1 cellular context compared by ENCODE assay signal in the genomic region with DNA sequence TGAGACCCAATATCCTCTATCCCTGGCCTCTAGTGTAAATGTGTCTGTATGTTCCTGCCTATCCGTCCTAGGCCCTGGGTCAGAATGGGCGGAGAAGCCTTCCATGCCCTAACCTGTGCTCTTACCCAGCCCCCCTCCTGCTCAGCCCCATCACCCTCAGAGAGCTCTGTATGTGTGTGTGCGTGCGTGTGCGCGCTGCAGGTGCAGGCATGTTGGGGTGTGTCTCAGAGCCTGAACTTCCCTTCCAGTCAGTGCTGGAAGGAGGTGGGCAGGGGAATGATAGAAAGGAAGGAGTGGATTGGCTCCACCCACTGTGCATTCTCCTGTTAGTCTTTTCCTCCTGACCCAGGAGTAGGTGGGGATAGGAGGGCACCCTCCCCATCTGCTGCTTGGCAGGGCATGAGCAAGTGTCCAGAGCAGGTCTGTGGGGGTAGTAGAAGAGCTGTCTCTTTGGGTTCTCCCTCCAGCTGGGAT.
TF ChIP-seq lines count a peak whose summit lies in the region.

No MANE protein-coding gene starts in this region.

TF ChIP-seq in HEK293, 187 proteins besides CTCF, POLR2A, EP300 and RAD21 (continued from another document):
- TF ChIP-seq, protein P1, sequence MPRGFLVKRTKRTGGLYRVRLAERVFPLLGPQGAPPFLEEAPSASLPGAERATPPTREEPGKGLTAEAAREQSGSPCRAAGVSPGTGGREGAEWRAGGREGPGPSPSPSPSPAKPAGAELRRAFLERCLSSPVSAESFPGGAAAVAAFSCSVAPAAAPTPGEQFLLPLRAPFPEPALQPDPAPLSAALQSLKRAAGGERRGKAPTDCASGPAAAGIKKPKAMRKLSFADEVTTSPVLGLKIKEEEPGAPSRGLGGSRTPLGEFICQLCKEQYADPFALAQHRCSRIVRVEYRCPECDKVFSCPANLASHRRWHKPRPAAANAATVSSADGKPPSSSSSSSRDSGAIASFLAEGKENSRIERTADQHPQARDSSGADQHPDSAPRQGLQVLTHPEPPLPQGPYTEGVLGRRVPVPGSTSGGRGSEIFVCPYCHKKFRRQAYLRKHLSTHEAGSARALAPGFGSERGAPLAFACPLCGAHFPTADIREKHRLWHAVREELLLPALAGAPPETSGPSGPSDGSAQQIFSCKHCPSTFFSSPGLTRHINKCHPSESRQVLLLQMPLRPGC (tag by site-specific recombination; IDR thresholded peaks at IDR 0.05), result no peak
- TF ChIP-seq ZNF658 (tag by site-specific recombination; IDR thresholded peaks at IDR 0.05) (no peak), ZBTB1 (tag by site-specific recombination; IDR thresholded peaks at IDR 0.05) (no peak), ZNF48 (tag by site-specific recombination; IDR thresholded peaks at IDR 0.05) (no peak), ZNF341 (tag by site-specific recombination; IDR thresholded peaks at IDR 0.05; ENCODE audit: low read depth) (0 out of 2 replicates have a peak, but pooled peaks have one; percentile 13), BCL6B (tag by site-specific recombination; IDR thresholded peaks at IDR 0.05) (no peak), ZBTB17 (tag by site-specific recombination; IDR thresholded peaks at IDR 0.05) (peak; percentile 47; the same call in 1 of the 2 replicates), ZXDB (tag by site-specific recombination; IDR thresholded peaks at IDR 0.05) (no peak), ZNF302 (tag by site-specific recombination; IDR thresholded peaks at IDR 0.05; ENCODE audit: low read depth) (no peak), EGR2 (tag by site-specific recombination; IDR thresholded peaks at IDR 0.05; ENCODE audit: low read depth) (peak; percentile 69; the same call in 1 of the 2 replicates)
